ENCODE assay signal across 18 cellular contexts in the genomic region with DNA sequence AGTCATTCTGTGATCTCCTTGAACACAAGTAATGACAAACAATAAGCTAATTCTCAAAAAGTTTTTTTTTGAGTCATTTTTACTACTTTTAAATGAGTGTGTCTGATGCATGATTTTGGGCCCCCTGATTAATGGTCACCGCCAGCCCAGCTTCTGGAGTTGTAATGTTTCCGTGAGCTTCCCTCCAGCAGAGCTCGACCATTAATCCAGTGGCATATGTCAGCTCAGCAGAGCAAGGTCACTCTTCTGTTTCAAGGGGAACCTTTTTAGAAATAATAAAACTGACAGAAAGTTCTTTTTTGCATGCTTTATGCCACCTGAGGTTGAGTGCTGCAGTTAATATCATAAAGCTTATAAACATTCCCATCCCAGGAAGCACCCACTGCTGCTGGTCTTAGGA. TPM values are rescaled to one million over a fixed set of nuclear protein-coding genes. Genes with fewer than 3 reads are reported as not detected.
DNase-seq lines count a peak whose midpoint lies in the region; ATAC-seq, FAIRE-seq and TF ChIP-seq lines count a peak whose summit lies in the region.
"Had no signal": no experiment of that assay in that cellular context is flagged by ENCODE, and none has a peak within 500 bp of the region (broad histone marks: within the 10 kb centered on the region; RNA-seq: fewer than 3 reads in every experiment).

No MANE protein-coding gene starts in this region.

- H3K36me3 Mint-ChIP-seq in activated T-cell treated with anti-CD3 and anti-CD28 coated beads, Interleukin-2, amount 50 U/mL, for 72 hours (ENCODE audit: insufficient read depth in 2 of 2): peaks cover 23 to 26% of the 10 kb centered on the region in 2 donors
- H3K36me3 Mint-ChIP-seq in activated naive CD8-positive, alpha-beta T cell treated with anti-CD3 and anti-CD28 coated beads, Interleukin-2, amount 10 ng/mL, durations not matched to agents 7 days and 5 days: peaks cover 57% of the 10 kb centered on the region

- TF ChIP-seq CTCF in Loucy (conservative IDR thresholded peaks at IDR 0.05; ENCODE audit: low read length) (no peak), spleen (IDR thresholded peaks at IDR 0.05 in 8 of 11, conservative IDR thresholded peaks at IDR 0.05 in 3 of 11) (no peak), lower leg skin (IDR thresholded peaks at IDR 0.05) (no peak)

- H3K9ac ChIP-seq in Loucy (ENCODE audit: low read depth, low read length, poor library complexity, severe bottlenecking): no peak overlapping the region

- no peaks in the 10 kb centered on the region for H3F3A ChIP-seq in Loucy (ENCODE audit: low read depth)

- no peaks in the 10 kb centered on the region for H3K9me3 ChIP-seq in Loucy (ENCODE audit: insufficient read depth, low read depth, low read length)
- no peaks in the 10 kb centered on the region for H3K9me3 ChIP-seq in spleen
- H3K9me3 ChIP-seq: Peyer's patch had no signal

- ATAC-seq in activated T-cell treated with anti-CD3 and anti-CD28 coated beads, Interleukin-2, amount 50 U/mL, for 72 hours (replicated peaks in 1 of 2): peak in 1 of 2 donors; percentile 15
- ATAC-seq in activated naive CD8-positive, alpha-beta T cell treated with anti-CD3 and anti-CD28 coated beads, Interleukin-2, amount 10 ng/mL, durations not matched to agents 7 days and 5 days (ENCODE audit: low read depth): no peak
- ATAC-seq: sciatic nerve had no signal

- WGBS in spleen, 5 donors: 71 to 80% (median 78%) methylated on average over 3 of the region's 3 CpGs
- WGBS in lower leg skin, 2 donors: 62 to 67% methylated on average over 3 of the region's 3 CpGs

- TF ChIP-seq POLR2A in spleen (IDR thresholded peaks at IDR 0.05) (no peak), GM12892 (IDR thresholded peaks at IDR 0.05; ENCODE audit: low read depth, low read length) (no peak), lower leg skin (IDR thresholded peaks at IDR 0.05) (no peak)

- H3K4me3 Mint-ChIP-seq in activated T-cell treated with anti-CD3 and anti-CD28 coated beads, Interleukin-2, amount 50 U/mL, for 72 hours: peak overlapping the region; percentile 49 to 83
- H3K4me3 Mint-ChIP-seq in activated naive CD8-positive, alpha-beta T cell treated with anti-CD3 and anti-CD28 coated beads, Interleukin-2, amount 10 ng/mL, durations not matched to agents 7 days and 5 days: peak overlapping the region; percentile 7
- H3K4me3 Mint-ChIP-seq: H9 had no signal

- no peak for FAIRE-seq in GM12892 (lab: Jason Lieb, UNC)

- peak overlapping the region in 6 of 8 donors; percentile 16 to 87 (median 60) for H3K27ac ChIP-seq in spleen
- H3K27ac ChIP-seq: cardiac muscle cell had no signal

- no peak for DNase-seq in activated T-cell treated with anti-CD3 and anti-CD28 coated beads, Interleukin-2, amount 50 U/mL, for 72 hours
- no peak for DNase-seq in activated T-cell treated with anti-CD3 and anti-CD28 coated beads, Interleukin-2, amount 50 U/mL, for 1 hour
- DNase-seq in activated naive CD8-positive, alpha-beta T cell treated with anti-CD3 and anti-CD28 coated beads, Interleukin-2, amount 10 ng/mL, durations not matched to agents 7 days and 5 days: no peak
- DNase-seq in spleen (no peak), GM12892 (ENCODE audit: insufficient read length) (no peak), lower leg skin (ENCODE audit: low spot score in 2 of 2) (no peak)
- DNase-seq in activated CD4-positive, CD25-positive, alpha-beta regulatory T cell treated with anti-CD3 and anti-CD28 coated beads, Interleukin-2, amount 50 U/mL, for 72 hours: no peak
- DNase-seq: activated gamma-delta T cell, DMS 273 treated with DMSO at 0.1 percent for 48 hours, H9, NCI-H146, NCI-H526, Peyer's patch had no signal

- POLR2A ChIA-PET in activated naive CD8-positive, alpha-beta T cell treated with anti-CD3 and anti-CD28 coated beads, Interleukin-2, amount 10 ng/mL, durations not matched to agents 7 days and 5 days (lab: Charles Lee): no interaction called here

- no peaks in the 10 kb centered on the region for H3K27me3 Mint-ChIP-seq in activated T-cell treated with anti-CD3 and anti-CD28 coated beads, Interleukin-2, amount 50 U/mL, for 72 hours (ENCODE audit: low read depth)
- no peaks in the 10 kb centered on the region for H3K27me3 Mint-ChIP-seq in activated naive CD8-positive, alpha-beta T cell treated with anti-CD3 and anti-CD28 coated beads, Interleukin-2, amount 10 ng/mL, durations not matched to agents 7 days and 5 days

- intact Hi-C loops in spleen (cut with DNase I; ENCODE audit: low total_unique reads) (no loop called here), lower leg skin (cut with DNase I; ENCODE audit: low total_unique reads) (no loop called here)

- H3K27me3 ChIP-seq in Loucy (ENCODE audit: insufficient read depth, low read length, poor library complexity, severe bottlenecking) (no peaks in the 10 kb centered on the region), spleen (replicated peaks in 1 of 7) (no peaks in the 10 kb centered on the region)
- H3K27me3 ChIP-seq: cardiac muscle cell, Peyer's patch had no signal

- peak overlapping the region; percentile 26 for H3K4me2 ChIP-seq in Loucy (ENCODE audit: low read depth, low read length, poor library complexity, severe bottlenecking)

- H3K9me3 Mint-ChIP-seq in activated T-cell treated with anti-CD3 and anti-CD28 coated beads, Interleukin-2, amount 50 U/mL, for 72 hours: peaks cover 5 to 12% of the 10 kb centered on the region in 2 donors
- H3K9me3 Mint-ChIP-seq in activated naive CD8-positive, alpha-beta T cell treated with anti-CD3 and anti-CD28 coated beads, Interleukin-2, amount 10 ng/mL, durations not matched to agents 7 days and 5 days: peaks cover 4% of the 10 kb centered on the region

- no peaks in the 10 kb centered on the region for H3K9me2 ChIP-seq in Loucy (replicated peaks; ENCODE audit: low read depth, low read length)

- peak overlapping the region; percentile 97 for H3K27ac Mint-ChIP-seq in activated T-cell treated with anti-CD3 and anti-CD28 coated beads, Interleukin-2, amount 50 U/mL, for 72 hours
- peak overlapping the region; percentile 34 for H3K27ac Mint-ChIP-seq in activated naive CD8-positive, alpha-beta T cell treated with anti-CD3 and anti-CD28 coated beads, Interleukin-2, amount 10 ng/mL, durations not matched to agents 7 days and 5 days
- H3K27ac Mint-ChIP-seq: H9 had no signal

- no peak overlapping the region for H2AFZ ChIP-seq in Loucy (ENCODE audit: low read length)

- H4K20me1 ChIP-seq in Loucy (ENCODE audit: insufficient read depth, low read length, poor library complexity, severe bottlenecking): peaks cover 11% of the 10 kb centered on the region

- H3K4me3 ChIP-seq in Loucy (ENCODE audit: low read length, poor library complexity, severe bottlenecking): no peak overlapping the region
- H3K4me3 ChIP-seq in spleen: no peak overlapping the region
- no peak overlapping the region for H3K4me3 ChIP-seq in lower leg skin (ENCODE audit: low read depth, poor library complexity, severe bottlenecking)
- H3K4me3 ChIP-seq: cardiac muscle cell, lung, Peyer's patch had no signal

- H3K36me3 ChIP-seq in Loucy (ENCODE audit: insufficient read depth, low read length) (no peaks in the 10 kb centered on the region), spleen (no peaks in the 10 kb centered on the region)
- H3K36me3 ChIP-seq: cardiac muscle cell, Peyer's patch had no signal

- H3K79me2 ChIP-seq in Loucy (ENCODE audit: insufficient read depth, low read length): peaks cover 94% of the 10 kb centered on the region

- peaks cover 53% of the 10 kb centered on the region for H3K4me1 ChIP-seq in Loucy (ENCODE audit: insufficient read depth, low read length, poor library complexity, severe bottlenecking)
- H3K4me1 ChIP-seq in spleen: peaks cover 7 to 84% (median 63%) of the 10 kb centered on the region in 6 donors
- H3K4me1 ChIP-seq: Peyer's patch had no signal

- H3K4me1 Mint-ChIP-seq in activated T-cell treated with anti-CD3 and anti-CD28 coated beads, Interleukin-2, amount 50 U/mL, for 72 hours (ENCODE audit: low read depth): peaks cover 76% of the 10 kb centered on the region
- peaks cover 60% of the 10 kb centered on the region for H3K4me1 Mint-ChIP-seq in activated naive CD8-positive, alpha-beta T cell treated with anti-CD3 and anti-CD28 coated beads, Interleukin-2, amount 10 ng/mL, durations not matched to agents 7 days and 5 days
- H3K4me1 Mint-ChIP-seq: H9 had no signal

RNA-seq across cellular contexts. Expression of gene SAMSN1, which starts 14.2 kb away (rescaled TPM):
- 10 to 100 TPM; 65.4 to 69.1 TPM for total RNA-seq in activated T-cell treated with anti-CD3 and anti-CD28 coated beads, Interleukin-2, amount 50 U/mL, for 72 hours
- 100 to 1,000 TPM; 121 to 125 TPM for total RNA-seq in activated naive CD8-positive, alpha-beta T cell treated with anti-CD3 and anti-CD28 coated beads, Interleukin-2, amount 10 ng/mL, durations not matched to agents 7 days and 5 days
- total RNA-seq in spleen: 10 to 100 TPM; 43.7 to 79.2 (median 51.1) TPM
- 10 to 100 TPM; 24.8 to 31.8 (median 24.8) TPM for polyA plus RNA-seq in spleen
- 71.6 TPM for polyA plus RNA-seq in GM12892 (2012; ENCODE audit: missing spikeins)
- 1 to 10 TPM in 3 of 4 donors, under 1 TPM in 1; 0.88 to 3.4 (median 2.0) TPM for total RNA-seq in lower leg skin
- polyA plus RNA-seq: AG04450 had no signal

Comparison
In these comparisons a context has a peak if more than half of its experiments do, and no peak if none do; other contexts are left out.
1. RNA of gene SAMSN1, which starts 14.2 kb away (total RNA-seq): 121 to 125 TPM in activated naive CD8-positive, alpha-beta T cell treated with anti-CD3 and anti-CD28 coated beads, Interleukin-2, amount 10 ng/mL, durations not matched to agents 7 days and 5 days, 65.4 to 69.1 TPM in activated T-cell treated with anti-CD3 and anti-CD28 coated beads, Interleukin-2, amount 50 U/mL, for 72 hours and 43.7 to 79.2 TPM in spleen; 0.88 to 3.4 TPM in lower leg skin; every median in the first group is over 10 times any median in the second.